ENCODE assay signal across 8 cellular contexts in genomic region chr11:65084598-65085375, GRCh38. TPM values are rescaled to one million over a fixed set of nuclear protein-coding genes. Genes with fewer than 3 reads are reported as not detected.
DNase-seq lines count a peak whose midpoint lies in the region; ATAC-seq and TF ChIP-seq lines count a peak whose summit lies in the region.

No MANE protein-coding gene starts in this region.

- no peak for TF ChIP-seq CTCF in AG09309 (IDR thresholded peaks at IDR 0.05; ENCODE audit: control insufficient read depth, insufficient read depth, low read depth, low read length, missing control alignments)
- TF ChIP-seq CTCF in HFFc6 (IDR thresholded peaks at IDR 0.05), result no peak
- TF ChIP-seq CTCF in brain microvascular endothelial cell (IDR thresholded peaks at IDR 0.05; ENCODE audit: low read depth, low read length, missing control alignments), result no peak

- no peaks in the 10 kb centered on the region for H3K9me3 Mint-ChIP-seq in HFFc6

- DNase-seq in AG09309 (ENCODE audit: low read depth) (no peak), HFFc6 (no peak), brain microvascular endothelial cell (no peak), NCI-H345 (lab: John Stamatoyannopoulos, UW) (no peak), NCI-H1436 treated with DMSO at 0.1 percent for 48 hours (lab: John Stamatoyannopoulos, UW) (no peak)

- in situ Hi-C loops in brain microvascular endothelial cell (cut with HindIII; ENCODE audit: low pct_ligation_motif_present, low sequenced_read_pairs), result no loop called here

- peaks cover 13 to 21% of the 10 kb centered on the region in 2 donors for H3K4me1 ChIP-seq in mucosa of rectum (ENCODE audit: control insufficient read depth in 2 of 2, insufficient read depth in 2 of 2, low read length in 2 of 2)

- H3K36me3 ChIP-seq in brain microvascular endothelial cell (replicated peaks), result peaks cover 20% of the 10 kb centered on the region
- peaks cover 38 to 47% of the 10 kb centered on the region in 2 donors for H3K36me3 ChIP-seq in mucosa of rectum (ENCODE audit: control insufficient read depth in 2 of 2, insufficient read depth in 2 of 2, low read length in 2 of 2)

- ATAC-seq in HG03565 (IDR thresholded peaks at IDR 0.05; ENCODE audit: unreplicated experiment), result no peak
- ATAC-seq in HG02759 (IDR thresholded peaks at IDR 0.05; ENCODE audit: unreplicated experiment), result no peak

- H3K9ac ChIP-seq in mucosa of rectum (ENCODE audit: low read depth in 1 of 2, low read length in 2 of 2), result peak overlapping the region; percentile 75 to 96

- H3K4me1 Mint-ChIP-seq in HFFc6 (ENCODE audit: low read depth), result peaks cover 41% of the 10 kb centered on the region

- H3K36me3 Mint-ChIP-seq in HFFc6 (ENCODE audit: low read depth), result peaks cover 37% of the 10 kb centered on the region

- no peaks in the 10 kb centered on the region for H3K9me3 ChIP-seq in mucosa of rectum (ENCODE audit: control insufficient read depth in 2 of 2, low read length in 2 of 2)

- H3K27ac ChIP-seq in brain microvascular endothelial cell (peak overlapping the region; percentile 98), mucosa of rectum (ENCODE audit: low read depth in 2 of 2, low read length in 2 of 2) (peak overlapping the region; percentile 89 to 96)

- H3K4me3 ChIP-seq in AG09309 (ENCODE audit: control insufficient read depth, low read depth, low read length) (peak overlapping the region; percentile 84), brain microvascular endothelial cell (ENCODE audit: low read depth, low read length) (peak overlapping the region; percentile 87), mucosa of rectum (ENCODE audit: low read length in 2 of 2) (peak overlapping the region; percentile 70 to 97)

- H3K4me3 Mint-ChIP-seq in HFFc6, result peak overlapping the region; percentile 98

- H3K27ac Mint-ChIP-seq in HFFc6, result peak overlapping the region; percentile 97

- no peaks in the 10 kb centered on the region; the same call in 1 of the 2 replicates for H3K27me3 Mint-ChIP-seq in HFFc6 (ENCODE audit: insufficient read depth)

- H3K27me3 ChIP-seq in brain microvascular endothelial cell (replicated peaks) (no peaks in the 10 kb centered on the region), mucosa of rectum (ENCODE audit: control insufficient read depth in 2 of 2, insufficient read depth in 2 of 2, low read length in 2 of 2) (no peaks in the 10 kb centered on the region)

RNA-seq across cellular contexts. Expression of gene ZFPL1, which starts 0.8 kb away (rescaled TPM):
- 10 to 100 TPM; 41.0 to 56.6 (median 53.6) TPM for total RNA-seq in HFFc6 (2021; fragmentation: NEBNext Ultra II Directional; extraction: Animal tissue kit (Norgen Biotek cat#: 25700))

RNA-seq across cellular contexts. Expression of gene CDCA5, which starts 0.9 kb away (rescaled TPM):
- 10 to 100 TPM; 14.3 to 28.3 (median 26.6) TPM for total RNA-seq in HFFc6 (2021; fragmentation: NEBNext Ultra II Directional; extraction: Animal tissue kit (Norgen Biotek cat#: 25700))

RNA-seq across cellular contexts. Expression of gene VPS51, which starts 11.2 kb away (rescaled TPM):
- 10 to 100 TPM; 61.2 to 90.1 (median 79.4) TPM for total RNA-seq in HFFc6 (2021; fragmentation: NEBNext Ultra II Directional; extraction: Animal tissue kit (Norgen Biotek cat#: 25700))

RNA-seq across cellular contexts. Expression of gene NAALADL1, which starts 26.4 kb away (rescaled TPM):
- not detected for total RNA-seq in HFFc6 (2021; fragmentation: NEBNext Ultra II Directional; extraction: Animal tissue kit (Norgen Biotek cat#: 25700))

RNA-seq across cellular contexts. Expression of gene TM7SF2, which starts 26.9 kb away (rescaled TPM):
- total RNA-seq in HFFc6 (2021; fragmentation: NEBNext Ultra II Directional; extraction: Animal tissue kit (Norgen Biotek cat#: 25700)), result 1 to 10 TPM; 3.8 to 6.4 (median 4.9) TPM
